Comparison of ENCODE assay signal across 1 cellular context in the genomic region with DNA sequence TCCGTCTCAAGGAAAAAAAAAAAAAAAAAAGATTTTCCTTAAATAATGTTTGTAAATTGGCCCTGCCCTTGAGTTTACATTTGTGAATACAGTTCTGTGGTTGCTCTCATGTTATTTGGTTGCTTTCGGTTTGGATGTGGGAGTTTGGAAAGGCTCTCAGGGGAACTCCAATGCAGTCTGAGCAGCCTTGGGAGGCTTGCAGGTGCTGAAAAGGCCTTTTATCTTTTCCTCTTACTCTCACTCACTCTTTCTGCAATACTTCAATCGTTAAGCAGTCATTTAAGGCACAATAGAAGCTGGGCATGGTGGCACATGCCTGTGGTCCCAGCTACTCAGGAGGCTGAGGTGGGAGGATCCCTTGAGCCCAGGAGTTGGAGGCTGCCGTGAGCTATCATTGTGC.
TF ChIP-seq lines count a peak whose summit lies in the region.

No MANE protein-coding gene starts in this region.

TF ChIP-seq in H1, 55 proteins besides CTCF, POLR2A, EP300 and RAD21:
- no peak for TF ChIP-seq TCF12 (IDR thresholded peaks at IDR 0.05; ENCODE audit: low read depth, low read length)
- TF ChIP-seq SP1 (IDR thresholded peaks at IDR 0.05; ENCODE audit: low read depth, low read length) = no peak
- TF ChIP-seq CTBP2 (IDR thresholded peaks at IDR 0.05; ENCODE audit: borderline replicate concordance, insufficient read depth, insufficient read length, low read length) = no peak
- TF ChIP-seq ZNF274 (IDR thresholded peaks at IDR 0.05; ENCODE audit: borderline replicate concordance, extremely low read depth, low read length) = no peak
- no peak for TF ChIP-seq RNF2 (IDR thresholded peaks at IDR 0.05; ENCODE audit: borderline replicate concordance, low read depth, low read length, missing control alignments, poor library complexity, severe bottlenecking)
TF ChIP-seq in H1: peak in this region for 0.
